ENCODE assay signal across 8 cellular contexts in genomic region chr3:99499235-99499798, GRCh38.
DNase-seq lines count a peak whose midpoint lies in the region; ATAC-seq, FAIRE-seq and TF ChIP-seq lines count a peak whose summit lies in the region.

No MANE protein-coding gene starts in this region.

- H3K27ac ChIP-seq in prostate gland: no peak overlapping the region

- no peaks in the 10 kb centered on the region for H3K4me1 ChIP-seq in prostate gland (replicated peaks)

- H3K27me3 Mint-ChIP-seq in activated naive CD4-positive, alpha-beta T cell treated with anti-CD3 and anti-CD28 coated beads, Interleukin-2, amount 10 ng/mL, durations not matched to agents 7 days and 5 days: no peaks in the 10 kb centered on the region
- H3K27me3 Mint-ChIP-seq in natural killer cell (ENCODE audit: low read depth in 2 of 2): no peaks in the 10 kb centered on the region

- H3K9me3 Mint-ChIP-seq in activated naive CD4-positive, alpha-beta T cell treated with anti-CD3 and anti-CD28 coated beads, Interleukin-2, amount 10 ng/mL, durations not matched to agents 7 days and 5 days: no peaks in the 10 kb centered on the region
- peaks cover 0 to 6% of the 10 kb centered on the region in 2 donors for H3K9me3 Mint-ChIP-seq in natural killer cell

- no peaks in the 10 kb centered on the region for H3K9me3 ChIP-seq in prostate gland

- H3K36me3 Mint-ChIP-seq in activated naive CD4-positive, alpha-beta T cell treated with anti-CD3 and anti-CD28 coated beads, Interleukin-2, amount 10 ng/mL, durations not matched to agents 7 days and 5 days: no peaks in the 10 kb centered on the region
- H3K36me3 Mint-ChIP-seq in natural killer cell: no peaks in the 10 kb centered on the region

- H3K4me3 ChIP-seq in prostate gland: no peak overlapping the region

- TF ChIP-seq POLR2A in prostate gland (IDR thresholded peaks at IDR 0.05): no peak

- ATAC-seq in HG02870 (IDR thresholded peaks at IDR 0.05; ENCODE audit: unreplicated experiment): peak; percentile 48
- ATAC-seq in HG03097 (IDR thresholded peaks at IDR 0.05; ENCODE audit: low FRiP score, unreplicated experiment): no peak
- no peak for ATAC-seq in natural killer cell

- no peak overlapping the region for H3K27ac Mint-ChIP-seq in activated naive CD4-positive, alpha-beta T cell treated with anti-CD3 and anti-CD28 coated beads, Interleukin-2, amount 10 ng/mL, durations not matched to agents 7 days and 5 days
- no peak overlapping the region for H3K27ac Mint-ChIP-seq in natural killer cell

- no peaks in the 10 kb centered on the region for H3K27me3 ChIP-seq in prostate gland (replicated peaks; ENCODE audit: insufficient read depth)

- TF ChIP-seq CTCF in prostate gland (IDR thresholded peaks at IDR 0.05) (peak; percentile 11 to 62 (median 49)), natural killer cell (IDR thresholded peaks at IDR 0.05) (no peak)

- 27% methylated on average over 2 of the region's 2 CpGs for WGBS in prostate gland

- peak; percentile 69 for FAIRE-seq in RCC 7860 (lab: Jason Lieb, UNC)

- intact Hi-C loops in prostate gland (cut with DNase I): no loop called here
- intact Hi-C loops in natural killer cell (cut with micrococcal nuclease): no loop called here

- H3K4me3 Mint-ChIP-seq in activated naive CD4-positive, alpha-beta T cell treated with anti-CD3 and anti-CD28 coated beads, Interleukin-2, amount 10 ng/mL, durations not matched to agents 7 days and 5 days: no peak overlapping the region
- no peak overlapping the region for H3K4me3 Mint-ChIP-seq in natural killer cell

- H3K4me1 Mint-ChIP-seq in activated naive CD4-positive, alpha-beta T cell treated with anti-CD3 and anti-CD28 coated beads, Interleukin-2, amount 10 ng/mL, durations not matched to agents 7 days and 5 days: no peaks in the 10 kb centered on the region
- H3K4me1 Mint-ChIP-seq in natural killer cell: no peaks in the 10 kb centered on the region

- DNase-seq in activated naive CD4-positive, alpha-beta T cell treated with anti-CD3 and anti-CD28 coated beads, Interleukin-2, amount 10 ng/mL, durations not matched to agents 7 days and 5 days: peak; percentile 24
- no peak for DNase-seq in activated naive CD4-positive, alpha-beta T cell treated with Interleukin-2 at 50 U/mL for 16 hours
- DNase-seq in RCC 7860 (ENCODE audit: low spot score): peak; percentile 27
- peak; percentile 55 for DNase-seq in fibroblast of the conjunctiva (ENCODE audit: low read depth)
- no peak for DNase-seq in prostate gland (ENCODE audit: low spot score)
- DNase-seq in natural killer cell: no peak

- H3K36me3 ChIP-seq in prostate gland: no peaks in the 10 kb centered on the region

- CTCF ChIA-PET in activated naive CD4-positive, alpha-beta T cell treated with anti-CD3 and anti-CD28 coated beads, Interleukin-2, amount 10 ng/mL, durations not matched to agents 7 days and 5 days (lab: Charles Lee): interaction anchor here (1.1 to 2.3 kb wide), 3 partner anchors 21 to 254 kb away, joined by 3 to 14 read pairs (median 4); no protein-coding TSS in a partner anchor

Comparison
In these comparisons a context has a peak if more than half of its experiments do, and no peak if none do; other contexts are left out.
1. DNase-seq: peak in activated naive CD4-positive, alpha-beta T cell treated with anti-CD3 and anti-CD28 coated beads, Interleukin-2, amount 10 ng/mL, durations not matched to agents 7 days and 5 days (single experiment), RCC 7860 (single experiment) and fibroblast of the conjunctiva (single experiment); none in activated naive CD4-positive, alpha-beta T cell treated with Interleukin-2 at 50 U/mL for 16 hours (single experiment), prostate gland (single experiment) and natural killer cell (single experiment).